In the genomic region with DNA sequence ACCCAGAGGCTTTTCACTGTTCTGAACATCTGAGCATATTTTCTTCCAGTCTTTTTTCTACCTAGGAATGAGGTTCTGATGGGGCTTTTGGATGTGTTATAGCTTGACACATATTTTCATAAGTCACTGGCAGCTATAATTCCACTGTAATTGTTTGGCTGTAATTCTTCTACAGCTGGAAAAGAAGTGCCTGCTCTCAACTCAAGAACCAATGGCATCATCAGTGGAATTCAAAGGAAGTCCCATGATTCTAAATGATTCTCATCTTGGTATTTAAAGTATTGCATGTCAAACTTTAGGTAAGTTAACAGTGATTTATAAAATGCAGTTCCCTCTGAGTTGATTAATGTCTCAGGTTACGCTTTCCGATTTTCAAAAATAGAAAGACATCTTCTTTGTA, we compare ENCODE assay signal across 13 cellular contexts. TPM values are rescaled to one million over a fixed set of nuclear protein-coding genes. Genes with fewer than 3 reads are reported as not detected.
A peak's percentile ranks its signal among the peaks of the same experiment; 100 is the strongest.
DNase-seq lines count a peak whose midpoint lies in the region; ATAC-seq and TF ChIP-seq lines count a peak whose summit lies in the region.
"Had no signal": no experiment of that assay in that cellular context is flagged by ENCODE, and none has a peak within 500 bp of the region (broad histone marks: within the 10 kb centered on the region; RNA-seq: fewer than 3 reads in every experiment).

No MANE protein-coding gene starts in this region.

- H3K4me1 Mint-ChIP-seq in activated CD8-positive, alpha-beta memory T cell treated with anti-CD3 and anti-CD28 coated beads, Interleukin-2, amount 10 ng/mL, durations not matched to agents 7 days and 5 days: peaks cover 50% of the 10 kb centered on the region
- H3K4me1 Mint-ChIP-seq in activated T-helper 17 cell treated with anti-CD3 and anti-CD28 coated beads, Interleukin-2, amount 50 U/mL, for 72 hours: peaks cover 29% of the 10 kb centered on the region
- peaks cover 37 to 58% of the 10 kb centered on the region in 2 donors for H3K4me1 Mint-ChIP-seq in stimulated activated naive B cell treated with anti-CD40 and anti-IgM and Interleukin-4, amounts not matched to agents 10 μg/mL and 1 μg/mL and 100 μg/mL, for 72 hours
- peaks cover 20% of the 10 kb centered on the region for H3K4me1 Mint-ChIP-seq in HFFc6 (ENCODE audit: low read depth)

- in situ Hi-C loops in GM23248 (cut with MboI): no loop called here

- no peak for ATAC-seq in activated CD8-positive, alpha-beta memory T cell treated with anti-CD3 and anti-CD28 coated beads, Interleukin-2, amount 10 ng/mL, durations not matched to agents 7 days and 5 days
- ATAC-seq in activated T-helper 17 cell treated with anti-CD3 and anti-CD28 coated beads, Interleukin-2, amount 50 U/mL, for 72 hours (replicated peaks): no peak
- ATAC-seq in stimulated activated naive B cell treated with anti-CD40 and anti-IgM and Interleukin-4, amounts not matched to agents 10 μg/mL and 1 μg/mL and 100 μg/mL, for 72 hours (replicated peaks): no peak
- ATAC-seq: A549 had no signal

- no peak overlapping the region for H3K4me2 ChIP-seq in GM23248 (ENCODE audit: unreplicated experiment)
- H3K4me2 ChIP-seq: A549 had no signal

- H3K9me3 ChIP-seq in GM23248 (ENCODE audit: low read depth): no peaks in the 10 kb centered on the region
- H3K9me3 ChIP-seq: A549 had no signal

- TF ChIP-seq CTCF in HFFc6 (IDR thresholded peaks at IDR 0.05): no peak

- no peak overlapping the region for H3K4me3 Mint-ChIP-seq in activated CD8-positive, alpha-beta memory T cell treated with anti-CD3 and anti-CD28 coated beads, Interleukin-2, amount 10 ng/mL, durations not matched to agents 7 days and 5 days
- H3K4me3 Mint-ChIP-seq in activated T-helper 17 cell treated with anti-CD3 and anti-CD28 coated beads, Interleukin-2, amount 50 U/mL, for 72 hours: no peak overlapping the region
- no peak overlapping the region for H3K4me3 Mint-ChIP-seq in stimulated activated naive B cell treated with anti-CD40 and anti-IgM and Interleukin-4, amounts not matched to agents 10 μg/mL and 1 μg/mL and 100 μg/mL, for 72 hours
- H3K4me3 Mint-ChIP-seq in HFFc6: no peak overlapping the region
- H3K4me3 Mint-ChIP-seq: activated naive CD4-positive, alpha-beta T cell treated with anti-CD3 and anti-CD28 coated beads for 36 hours had no signal

- peaks cover 26% of the 10 kb centered on the region for H3K4me1 ChIP-seq in GM23248 (ENCODE audit: insufficient read depth)

- 100% methylated on average over 2 of the region's 2 CpGs for WGBS in GM23248 (ENCODE audit: low coverage in 1 of 2, low lambda C conversion rate in 2 of 2, missing lambda C conversion rate in 2 of 2), 2 experiments

- H3K27me3 ChIP-seq in layer of hippocampus (ENCODE audit: control insufficient read depth, insufficient read depth, low read length) (no peaks in the 10 kb centered on the region), GM23248 (replicated peaks; ENCODE audit: insufficient read depth) (no peaks in the 10 kb centered on the region)

- no peaks in the 10 kb centered on the region for H3K9me3 Mint-ChIP-seq in activated CD8-positive, alpha-beta memory T cell treated with anti-CD3 and anti-CD28 coated beads, Interleukin-2, amount 10 ng/mL, durations not matched to agents 7 days and 5 days (ENCODE audit: low read depth)
- no peaks in the 10 kb centered on the region for H3K9me3 Mint-ChIP-seq in activated T-helper 17 cell treated with anti-CD3 and anti-CD28 coated beads, Interleukin-2, amount 50 U/mL, for 72 hours
- H3K9me3 Mint-ChIP-seq in stimulated activated naive B cell treated with anti-CD40 and anti-IgM and Interleukin-4, amounts not matched to agents 10 μg/mL and 1 μg/mL and 100 μg/mL, for 72 hours: no peaks in the 10 kb centered on the region
- H3K9me3 Mint-ChIP-seq in HFFc6: no peaks in the 10 kb centered on the region
- H3K9me3 Mint-ChIP-seq: activated naive CD4-positive, alpha-beta T cell treated with anti-CD3 and anti-CD28 coated beads for 36 hours had no signal

- H3K4me3 ChIP-seq in GM23248: no peak overlapping the region
- H3K4me3 ChIP-seq: A549 had no signal

- H3F3A ChIP-seq in GM23248 (ENCODE audit: insufficient read depth): peaks cover 33% of the 10 kb centered on the region; the same call in 1 of the 2 replicates

- peak overlapping the region; percentile 29 for H3K27ac Mint-ChIP-seq in activated CD8-positive, alpha-beta memory T cell treated with anti-CD3 and anti-CD28 coated beads, Interleukin-2, amount 10 ng/mL, durations not matched to agents 7 days and 5 days
- H3K27ac Mint-ChIP-seq in activated T-helper 17 cell treated with anti-CD3 and anti-CD28 coated beads, Interleukin-2, amount 50 U/mL, for 72 hours: peak overlapping the region; percentile 18
- peak overlapping the region; percentile 63 for H3K27ac Mint-ChIP-seq in stimulated activated naive B cell treated with anti-CD40 and anti-IgM and Interleukin-4, amounts not matched to agents 10 μg/mL and 1 μg/mL and 100 μg/mL, for 72 hours
- H3K27ac Mint-ChIP-seq in HFFc6: no peak overlapping the region; the same call in 1 of the 2 replicates

- H3K36me3 Mint-ChIP-seq in activated CD8-positive, alpha-beta memory T cell treated with anti-CD3 and anti-CD28 coated beads, Interleukin-2, amount 10 ng/mL, durations not matched to agents 7 days and 5 days: peaks cover 42% of the 10 kb centered on the region
- H3K36me3 Mint-ChIP-seq in activated T-helper 17 cell treated with anti-CD3 and anti-CD28 coated beads, Interleukin-2, amount 50 U/mL, for 72 hours (ENCODE audit: low read depth): peaks cover 12% of the 10 kb centered on the region
- peaks cover 3% of the 10 kb centered on the region in 2 donors for H3K36me3 Mint-ChIP-seq in stimulated activated naive B cell treated with anti-CD40 and anti-IgM and Interleukin-4, amounts not matched to agents 10 μg/mL and 1 μg/mL and 100 μg/mL, for 72 hours
- H3K36me3 Mint-ChIP-seq in HFFc6 (ENCODE audit: low read depth): peaks cover 22% of the 10 kb centered on the region

- H2AFZ ChIP-seq in GM23248: no peak overlapping the region

- H3K27me3 Mint-ChIP-seq in activated CD8-positive, alpha-beta memory T cell treated with anti-CD3 and anti-CD28 coated beads, Interleukin-2, amount 10 ng/mL, durations not matched to agents 7 days and 5 days: no peaks in the 10 kb centered on the region
- no peaks in the 10 kb centered on the region for H3K27me3 Mint-ChIP-seq in activated T-helper 17 cell treated with anti-CD3 and anti-CD28 coated beads, Interleukin-2, amount 50 U/mL, for 72 hours
- H3K27me3 Mint-ChIP-seq in stimulated activated naive B cell treated with anti-CD40 and anti-IgM and Interleukin-4, amounts not matched to agents 10 μg/mL and 1 μg/mL and 100 μg/mL, for 72 hours: no peaks in the 10 kb centered on the region
- peaks cover 2% of the 10 kb centered on the region for H3K27me3 Mint-ChIP-seq in HFFc6 (ENCODE audit: insufficient read depth)

- H3K36me3 ChIP-seq in GM23248 (ENCODE audit: low read depth): peaks cover 18% of the 10 kb centered on the region; the same call in 1 of the 2 replicates

- H3K9me2 ChIP-seq in GM23248 (ENCODE audit: insufficient read depth): no peaks in the 10 kb centered on the region

- no peak overlapping the region for H3K9ac ChIP-seq in GM23248

- CTCF ChIA-PET in activated CD8-positive, alpha-beta memory T cell treated with anti-CD3 and anti-CD28 coated beads, Interleukin-2, amount 10 ng/mL, durations not matched to agents 7 days and 5 days (lab: Charles Lee): interaction anchor here (1.5 to 15.7 kb wide), 4 partner anchors 10 to 176 kb away, joined by 3 to 260 read pairs (median 64); partner anchors contain the start of gene WIPI1

- no peaks in the 10 kb centered on the region for H3K79me2 ChIP-seq in GM23248 (ENCODE audit: insufficient read depth)

- H3K27ac ChIP-seq in layer of hippocampus (ENCODE audit: low read depth, low read length): peak overlapping the region; percentile 8
- no peak overlapping the region for H3K27ac ChIP-seq in GM23248
- H3K27ac ChIP-seq: A549 had no signal

- DNase-seq in activated CD8-positive, alpha-beta memory T cell treated with anti-CD3 and anti-CD28 coated beads, Interleukin-2, amount 10 ng/mL, durations not matched to agents 7 days and 5 days: no peak
- DNase-seq in activated CD8-positive, alpha-beta memory T cell treated with anti-CD3 and anti-CD28 coated beads, Interleukin-2, amount 50 U/mL, for 48 hours: no peak
- DNase-seq in stimulated activated naive B cell treated with anti-CD40 and anti-IgM and Interleukin-4, amounts not matched to agents 10 μg/mL and 1 μg/mL and 100 μg/mL, for 72 hours: no peak
- no peak for DNase-seq in GM23248
- no peak for DNase-seq in HFFc6
- no peak for DNase-seq in NCI-H187 (lab: John Stamatoyannopoulos, UW)
- DNase-seq: activated naive CD4-positive, alpha-beta T cell treated with anti-CD3 and anti-CD28 coated beads for 36 hours; COR-L47; islet precursor cell; NCI-H146 had no signal

- no peaks in the 10 kb centered on the region for H4K20me1 ChIP-seq in GM23248 (ENCODE audit: insufficient read depth)

RNA-seq across cellular contexts. Expression of gene WIPI1, which starts 16.8 kb away (rescaled TPM):
- 10 to 100 TPM; 45.5 to 47.7 TPM for total RNA-seq in activated CD8-positive, alpha-beta memory T cell treated with anti-CD3 and anti-CD28 coated beads, Interleukin-2, amount 10 ng/mL, durations not matched to agents 7 days and 5 days
- total RNA-seq in activated T-helper 17 cell treated with anti-CD3 and anti-CD28 coated beads, Interleukin-2, amount 50 U/mL, for 72 hours: 10 to 100 TPM in 1 of 2 donors, 1 to 10 TPM in 1; 8.6 to 25.6 TPM
- total RNA-seq in GM23248 (2014; rRNA removed; shearing (Covaris generic)): 82.0 and 91.4 TPM in 2 replicates
- polyA plus RNA-seq in GM23248 (2016; fragmentation: Nextera tagmentation; extraction: Ambion mirVana): 99.1 and 100 TPM in 2 replicates
- 10 to 100 TPM; 62.6 to 90.9 (median 84.9) TPM for total RNA-seq in HFFc6 (2021; fragmentation: NEBNext Ultra II Directional; extraction: Animal tissue kit (Norgen Biotek cat#: 25700))
